ENCODE assay signal across 8 cellular contexts in genomic region chr6:42783177-42783875, GRCh38. TPM values are rescaled to one million over a fixed set of nuclear protein-coding genes. Genes with fewer than 3 reads are reported as not detected.
DNase-seq lines count a peak whose midpoint lies in the region; ATAC-seq and TF ChIP-seq lines count a peak whose summit lies in the region.

No MANE protein-coding gene starts in this region.

- H3K27me3 Mint-ChIP-seq in activated T-helper 1 cell treated with anti-CD3 and anti-CD28 coated beads, Interleukin-12 subunit alpha, Interleukin-12 subunit beta, Interleukin-2, Interleukin-4 antibody, amounts not matched to agents 30 ng/mL and 10 ng/mL and 1 ng/mL, durations not matched to agents 14 hours and 24 hours and 36 hours (ENCODE audit: insufficient read depth): no peaks in the 10 kb centered on the region
- H3K27me3 Mint-ChIP-seq in natural killer cell treated with Interleukin-12 subunit alpha and Interleukin-12 subunit beta and Interleukin-15 and Interleukin-18, amount 100 ng/mL, for 72 hours: no peaks in the 10 kb centered on the region

- peak overlapping the region; percentile 99 for H3K27ac Mint-ChIP-seq in activated T-helper 1 cell treated with anti-CD3 and anti-CD28 coated beads, Interleukin-12 subunit alpha, Interleukin-12 subunit beta, Interleukin-2, Interleukin-4 antibody, amounts not matched to agents 30 ng/mL and 10 ng/mL and 1 ng/mL, durations not matched to agents 14 hours and 24 hours and 36 hours
- peak overlapping the region in 1 of 2 donors; percentile 98 for H3K27ac Mint-ChIP-seq in natural killer cell treated with Interleukin-12 subunit alpha and Interleukin-12 subunit beta and Interleukin-15 and Interleukin-18, amount 100 ng/mL, for 72 hours

- no peak overlapping the region for H3K4me3 Mint-ChIP-seq in activated T-helper 1 cell treated with anti-CD3 and anti-CD28 coated beads, Interleukin-12 subunit alpha, Interleukin-12 subunit beta, Interleukin-2, Interleukin-4 antibody, amounts not matched to agents 30 ng/mL and 10 ng/mL and 1 ng/mL, durations not matched to agents 14 hours and 24 hours and 36 hours
- peak overlapping the region; percentile 96 for H3K4me3 Mint-ChIP-seq in natural killer cell treated with Interleukin-12 subunit alpha and Interleukin-12 subunit beta and Interleukin-15 and Interleukin-18, amount 100 ng/mL, for 72 hours

- no peak for TF ChIP-seq CTCF in HL-60 (IDR thresholded peaks at IDR 0.05; ENCODE audit: insufficient read depth, low read length)
- no peak for TF ChIP-seq CTCF in fibroblast of pulmonary artery (IDR thresholded peaks at IDR 0.05; ENCODE audit: low read length, missing control alignments)

- peak; percentile 78 to 80 for ATAC-seq in natural killer cell treated with Interleukin-12 subunit alpha and Interleukin-12 subunit beta and Interleukin-15 and Interleukin-18, amount 100 ng/mL, for 72 hours

- intact Hi-C loops in activated T-helper 1 cell treated with anti-CD3 and anti-CD28 coated beads, Interleukin-12 subunit alpha, Interleukin-12 subunit beta, Interleukin-2, Interleukin-4 antibody, amounts not matched to agents 30 ng/mL and 10 ng/mL and 1 ng/mL, durations not matched to agents 14 hours and 24 hours and 36 hours (cut with micrococcal nuclease): loop anchor here (5.0 to 10.0 kb wide), 4 partner anchors 56 to 389 kb away; partner anchors contain the start of genes CUL7, KLC4, MRPL2 and SRF

- peak overlapping the region; percentile 50 for H3K4me3 ChIP-seq in HL-60 (replicated peaks; ENCODE audit: insufficient read depth, low read length)
- H3K4me3 ChIP-seq in fibroblast of pulmonary artery (replicated peaks; ENCODE audit: low read depth, low read length): peak overlapping the region; percentile 92

- peak overlapping the region; percentile 99 for H3K27ac ChIP-seq in HL-60 (replicated peaks)

- DNase-seq in NCI-H524 (lab: John Stamatoyannopoulos, UW): peak; percentile 33 to 71
- DNase-seq in NCI-H524 treated with DMSO at 0.1 percent for 48 hours (lab: John Stamatoyannopoulos, UW): no peak
- DNase-seq in HL-60 (ENCODE audit: low read depth in 1 of 2, low spot score in 1 of 2): peak; percentile 52 to 58
- peak; percentile 61 for DNase-seq in activated T-helper 1 cell treated with anti-CD3 and anti-CD28 coated beads, Interleukin-12 subunit alpha, Interleukin-12 subunit beta, Interleukin-2, Interleukin-4 antibody, amounts not matched to agents 30 ng/mL and 10 ng/mL and 1 ng/mL, durations not matched to agents 14 hours and 24 hours and 36 hours (ENCODE audit: low spot score)
- DNase-seq in fibroblast of pulmonary artery (ENCODE audit: low read depth): peak; percentile 79
- DNase-seq in natural killer cell treated with Interleukin-12 subunit alpha and Interleukin-12 subunit beta and Interleukin-15 and Interleukin-18, amount 100 ng/mL, for 72 hours (ENCODE audit: low spot score): peak; percentile 65
- DNase-seq in stimulated activated naive CD4-positive, alpha-beta T cell treated with Interleukin-2 at 50 U/mL for 16 hours (lab: John Stamatoyannopoulos, UW): peak; percentile 66

- no peaks in the 10 kb centered on the region for H3K9me3 Mint-ChIP-seq in activated T-helper 1 cell treated with anti-CD3 and anti-CD28 coated beads, Interleukin-12 subunit alpha, Interleukin-12 subunit beta, Interleukin-2, Interleukin-4 antibody, amounts not matched to agents 30 ng/mL and 10 ng/mL and 1 ng/mL, durations not matched to agents 14 hours and 24 hours and 36 hours
- H3K9me3 Mint-ChIP-seq in natural killer cell treated with Interleukin-12 subunit alpha and Interleukin-12 subunit beta and Interleukin-15 and Interleukin-18, amount 100 ng/mL, for 72 hours: no peaks in the 10 kb centered on the region

- peaks cover 24% of the 10 kb centered on the region for H3K4me1 Mint-ChIP-seq in activated T-helper 1 cell treated with anti-CD3 and anti-CD28 coated beads, Interleukin-12 subunit alpha, Interleukin-12 subunit beta, Interleukin-2, Interleukin-4 antibody, amounts not matched to agents 30 ng/mL and 10 ng/mL and 1 ng/mL, durations not matched to agents 14 hours and 24 hours and 36 hours (ENCODE audit: low read depth)
- H3K4me1 Mint-ChIP-seq in natural killer cell treated with Interleukin-12 subunit alpha and Interleukin-12 subunit beta and Interleukin-15 and Interleukin-18, amount 100 ng/mL, for 72 hours (ENCODE audit: low read depth in 2 of 2): peaks cover 11 to 26% of the 10 kb centered on the region in 2 donors

- peaks cover 21% of the 10 kb centered on the region for H3K36me3 Mint-ChIP-seq in activated T-helper 1 cell treated with anti-CD3 and anti-CD28 coated beads, Interleukin-12 subunit alpha, Interleukin-12 subunit beta, Interleukin-2, Interleukin-4 antibody, amounts not matched to agents 30 ng/mL and 10 ng/mL and 1 ng/mL, durations not matched to agents 14 hours and 24 hours and 36 hours (ENCODE audit: low read depth)
- peaks cover 5% of the 10 kb centered on the region for H3K36me3 Mint-ChIP-seq in natural killer cell treated with Interleukin-12 subunit alpha and Interleukin-12 subunit beta and Interleukin-15 and Interleukin-18, amount 100 ng/mL, for 72 hours

- H3K27me3 ChIP-seq in HL-60 (ENCODE audit: insufficient read depth, poor library complexity, severe bottlenecking): no peaks in the 10 kb centered on the region

TF ChIP-seq in PFSK-1, 5 proteins besides CTCF, POLR2A, EP300 and RAD21:
- 0 out of 2 replicates have a peak, but pooled peaks have one; percentile 41 for TF ChIP-seq POLR2AphosphoS5 (IDR thresholded peaks at IDR 0.05; ENCODE audit: low read depth, low read length)
- TF ChIP-seq REST (IDR thresholded peaks at IDR 0.05; ENCODE audit: insufficient read depth in 1 of 2, low read depth in 2 of 2, low read length in 2 of 2): 0 out of 4 replicates have a peak, but pooled peaks have one; percentile 10 to 23
- TF ChIP-seq SIN3A (IDR thresholded peaks at IDR 0.05; ENCODE audit: borderline replicate concordance, insufficient read depth, low read length): no peak
- 0 out of 2 replicates have a peak, but pooled peaks have one; percentile 20 for TF ChIP-seq TAF1 (IDR thresholded peaks at IDR 0.05; ENCODE audit: borderline replicate concordance, insufficient read depth, low read length)
- peak; percentile 13 for TF ChIP-seq FOXP2 (optimal IDR thresholded peaks at IDR 0.05; ENCODE audit: borderline replicate concordance, extremely low read depth, extremely low read length, insufficient read depth)

RNA-seq across cellular contexts. Expression of gene BICRAL, which starts 1.5 kb away (rescaled TPM):
- 4.1 TPM for polyA plus RNA-seq in PFSK-1 (2012; ENCODE audit: insufficient read length, low read depth)
- 14.1 and 14.2 TPM in 2 replicates for total RNA-seq in activated T-helper 1 cell treated with anti-CD3 and anti-CD28 coated beads, Interleukin-12 subunit alpha, Interleukin-12 subunit beta, Interleukin-2, Interleukin-4 antibody, amounts not matched to agents 30 ng/mL and 10 ng/mL and 1 ng/mL, durations not matched to agents 14 hours and 24 hours and 36 hours
- 10 to 100 TPM; 13.5 to 13.9 TPM for total RNA-seq in natural killer cell treated with Interleukin-12 subunit alpha and Interleukin-12 subunit beta and Interleukin-15 and Interleukin-18, amount 100 ng/mL, for 72 hours

RNA-seq across cellular contexts. Expression of gene TBCC, which starts 37.4 kb away (rescaled TPM):
- 27.2 TPM for polyA plus RNA-seq in PFSK-1 (2012; ENCODE audit: insufficient read length, low read depth)
- total RNA-seq in activated T-helper 1 cell treated with anti-CD3 and anti-CD28 coated beads, Interleukin-12 subunit alpha, Interleukin-12 subunit beta, Interleukin-2, Interleukin-4 antibody, amounts not matched to agents 30 ng/mL and 10 ng/mL and 1 ng/mL, durations not matched to agents 14 hours and 24 hours and 36 hours: 20.1 and 22.3 TPM in 2 replicates
- total RNA-seq in natural killer cell treated with Interleukin-12 subunit alpha and Interleukin-12 subunit beta and Interleukin-15 and Interleukin-18, amount 100 ng/mL, for 72 hours: 10 to 100 TPM; 28.8 to 32.6 TPM
